ENCODE assay signal across 18 cellular contexts in the genomic region with DNA sequence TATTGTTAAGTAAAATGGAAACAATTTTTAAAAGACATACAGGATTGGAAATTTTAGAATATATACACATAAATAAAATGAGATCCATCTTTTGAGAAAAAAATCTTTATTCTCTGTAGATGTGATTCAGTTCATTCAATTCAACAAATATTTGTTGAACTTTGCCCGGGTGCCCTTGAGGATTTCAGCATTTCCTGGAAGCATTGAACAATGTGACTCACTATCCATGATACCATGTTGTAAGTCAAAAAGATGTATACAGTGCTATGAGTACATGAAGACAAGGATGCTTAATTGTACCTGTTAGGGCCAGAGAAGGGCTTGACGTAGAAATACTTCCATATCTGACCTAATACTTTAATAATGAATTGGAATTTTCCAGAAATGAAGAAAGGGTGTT.
A peak's percentile ranks its signal among the peaks of the same experiment; 100 is the strongest.
DNase-seq lines count a peak whose midpoint lies in the region; FAIRE-seq and TF ChIP-seq lines count a peak whose summit lies in the region.
"Had no signal": no experiment of that assay in that cellular context is flagged by ENCODE, and none has a peak within 500 bp of the region (broad histone marks: within the 10 kb centered on the region; RNA-seq: fewer than 3 reads in every experiment).

No MANE protein-coding gene starts in this region.

- intact Hi-C loops in ascending aorta (cut with DNase I), result no loop called here

- no peak overlapping the region for H3K27ac ChIP-seq in ascending aorta
- H3K27ac ChIP-seq: 22Rv1, C4-2B had no signal

- H3K36me3 ChIP-seq in ascending aorta, result no peaks in the 10 kb centered on the region

- no peak overlapping the region for H3K4me3 ChIP-seq in choroid plexus epithelial cell (ENCODE audit: low read depth, low read length)
- H3K4me3 ChIP-seq in foreskin fibroblast (ENCODE audit: low read depth in 1 of 2, low read length in 2 of 2), result no peak overlapping the region
- H3K4me3 ChIP-seq in ascending aorta, result no peak overlapping the region
- H3K4me3 ChIP-seq: GM23338 had no signal

- no peak for TF ChIP-seq POLR2A in GM12891 (IDR thresholded peaks at IDR 0.05; ENCODE audit: low read depth, low read length)

- DNase-seq in DMS53 (lab: John Stamatoyannopoulos, UW) (peak; percentile 26), DMS53 treated with DMSO at 0.1 percent for 48 hours (lab: John Stamatoyannopoulos, UW; ENCODE audit: unreplicated experiment) (no peak), choroid plexus epithelial cell (ENCODE audit: low read depth) (peak; percentile 20), foreskin fibroblast (peak; percentile 47 to 58), glomerular visceral epithelial cell (ENCODE audit: extremely low spot score) (no peak), H4 (ENCODE audit: low spot score) (no peak), GM12891 (ENCODE audit: insufficient read length, low spot score) (no peak), ascending aorta (ENCODE audit: low spot score in 2 of 2) (no peak)
- DNase-seq: Caco-2, MV-4-11, NCI-H1417 treated with DMSO at 0.1 percent for 48 hours, NCI-H2029 treated with DMSO at 0.1 percent for 48 hours, NCI-H510A had no signal

- H3K27me3 ChIP-seq in ascending aorta, result no peaks in the 10 kb centered on the region

- no peak for FAIRE-seq in GM12891 (lab: Jason Lieb, UNC)
- FAIRE-seq: G401.6, GM12892 had no signal

- no peak for TF ChIP-seq CTCF in choroid plexus epithelial cell (conservative IDR thresholded peaks at IDR 0.05; ENCODE audit: low read depth, low read length)
- no peak for TF ChIP-seq CTCF in foreskin fibroblast (IDR thresholded peaks at IDR 0.05; ENCODE audit: low read depth, low read length)
- TF ChIP-seq CTCF in ascending aorta (IDR thresholded peaks at IDR 0.05), result no peak

- H3K4me1 ChIP-seq in ascending aorta, result no peaks in the 10 kb centered on the region
- H3K4me1 ChIP-seq: Caco-2 had no signal

- no peaks in the 10 kb centered on the region for H3K9me3 ChIP-seq in ascending aorta
- H3K9me3 ChIP-seq: Caco-2 had no signal

TF ChIP-seq in GM12891, 5 proteins besides CTCF, POLR2A, EP300 and RAD21:
- TF ChIP-seq POU2F2 (IDR thresholded peaks at IDR 0.05; ENCODE audit: low read depth, low read length) (no peak), PAX5 (IDR thresholded peaks at IDR 0.05; ENCODE audit: insufficient read depth, low read length, severe bottlenecking) (no peak), POLR2AphosphoS5 (IDR thresholded peaks at IDR 0.05; ENCODE audit: low read depth, low read length) (no peak)

Comparison
In these comparisons a context has a peak if more than half of its experiments do, and no peak if none do; other contexts are left out.
1. DNase-seq: peak in DMS53 (single experiment), choroid plexus epithelial cell (single experiment) and foreskin fibroblast (2 of 2); none in DMS53 treated with DMSO at 0.1 percent for 48 hours (single experiment), glomerular visceral epithelial cell (single experiment), H4 (single experiment), GM12891 (single experiment) and ascending aorta (0 of 2).